In the genomic region with DNA sequence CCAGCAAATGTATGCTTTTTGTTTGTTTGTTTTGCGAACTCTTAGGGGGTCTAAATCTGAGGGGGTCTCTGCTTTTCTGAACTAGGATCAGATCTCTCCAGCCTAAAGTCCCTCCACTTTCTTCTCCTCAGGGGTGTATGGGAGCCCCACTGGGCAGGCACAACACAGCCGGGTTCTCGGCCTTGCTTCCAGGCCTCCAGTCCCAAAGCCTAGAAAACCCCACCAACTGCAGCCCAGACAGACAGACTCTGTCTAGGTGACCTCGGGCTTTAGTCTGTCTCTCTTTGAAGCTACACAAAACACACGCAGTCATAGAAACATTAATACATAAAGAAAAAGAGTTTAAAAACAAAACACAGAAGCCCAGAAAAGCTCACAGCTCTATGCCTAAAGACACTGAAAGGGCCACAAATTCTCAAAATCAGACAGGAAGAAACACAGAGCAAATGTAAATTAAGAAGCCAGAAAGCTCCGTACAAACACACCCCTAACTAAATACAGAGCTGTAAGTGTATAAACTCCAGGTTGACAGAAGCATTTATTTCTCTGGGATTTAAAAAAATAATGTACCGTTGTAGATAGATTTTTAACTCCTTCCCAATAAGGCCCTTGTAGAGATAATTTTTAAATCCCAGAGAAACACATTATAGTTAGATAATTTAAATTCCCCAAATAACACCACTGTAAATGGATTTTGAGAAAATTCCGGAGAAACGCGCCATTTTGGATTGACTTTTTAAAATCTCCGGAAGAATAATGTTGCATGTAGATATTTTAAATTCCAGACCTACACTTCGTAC, we compare ENCODE assay signal across 9 cellular contexts. TPM values are rescaled to one million over a fixed set of nuclear protein-coding genes. Genes with fewer than 3 reads are reported as not detected.
A peak's percentile ranks its signal among the peaks of the same experiment; 100 is the strongest.
DNase-seq lines count a peak whose midpoint lies in the region; ATAC-seq and TF ChIP-seq lines count a peak whose summit lies in the region.
"Had no signal": no experiment of that assay in that cellular context is flagged by ENCODE, and none has a peak within 500 bp of the region (broad histone marks: within the 10 kb centered on the region; RNA-seq: fewer than 3 reads in every experiment).

No MANE protein-coding gene starts in this region.

- H3K36me3 Mint-ChIP-seq in activated T-cell treated with anti-CD3 and anti-CD28 coated beads, Interleukin-2, amount 50 U/mL, for 24 hours (ENCODE audit: low read depth), result no peaks in the 10 kb centered on the region
- H3K36me3 Mint-ChIP-seq in T-cell, result no peaks in the 10 kb centered on the region
- peaks cover under 1% of the 10 kb centered on the region for H3K36me3 Mint-ChIP-seq in glutamatergic neuron (ENCODE audit: unreplicated experiment)

- peak overlapping the region; percentile 55 for H3K4me3 Mint-ChIP-seq in activated T-cell treated with anti-CD3 and anti-CD28 coated beads, Interleukin-2, amount 50 U/mL, for 24 hours
- H3K4me3 Mint-ChIP-seq in T-cell (peak overlapping the region; percentile 59 to 75 (median 70)), glutamatergic neuron (ENCODE audit: unreplicated experiment) (peak overlapping the region; percentile 39)

- TF ChIP-seq EP300 in stomach (IDR thresholded peaks at IDR 0.05), result no peak

- TF ChIP-seq CTCF in glutamatergic neuron (IDR thresholded peaks at IDR 0.05; ENCODE audit: partially characterized antibody, unreplicated experiment), result no peak
- TF ChIP-seq CTCF in stomach (IDR thresholded peaks at IDR 0.05), result no peak

- no peaks in the 10 kb centered on the region for H3K9me3 Mint-ChIP-seq in activated T-cell treated with anti-CD3 and anti-CD28 coated beads, Interleukin-2, amount 50 U/mL, for 24 hours
- H3K9me3 Mint-ChIP-seq in T-cell, result no peaks in the 10 kb centered on the region
- peaks cover 14% of the 10 kb centered on the region for H3K9me3 Mint-ChIP-seq in glutamatergic neuron (ENCODE audit: unreplicated experiment)

- peaks cover 82% of the 10 kb centered on the region for H3K27me3 Mint-ChIP-seq in activated T-cell treated with anti-CD3 and anti-CD28 coated beads, Interleukin-2, amount 50 U/mL, for 24 hours
- H3K27me3 Mint-ChIP-seq in T-cell, result peaks cover 67 to 73% of the 10 kb centered on the region in 2 donors
- peaks cover 54% of the 10 kb centered on the region for H3K27me3 Mint-ChIP-seq in glutamatergic neuron (ENCODE audit: unreplicated experiment)

- no peak overlapping the region for H3K27ac Mint-ChIP-seq in activated T-cell treated with anti-CD3 and anti-CD28 coated beads, Interleukin-2, amount 50 U/mL, for 24 hours
- H3K27ac Mint-ChIP-seq in T-cell (no peak overlapping the region), glutamatergic neuron (ENCODE audit: unreplicated experiment) (peak overlapping the region; percentile 35)

- peaks cover 38 to 78% (median 70%) of the 10 kb centered on the region in 4 donors for H3K4me1 ChIP-seq in stomach

- 26 to 47% (median 37%) methylated on average over 12 of the region's 12 CpGs for WGBS in stomach, 5 donors

- no peak for DNase-seq in activated T-cell treated with anti-CD3 and anti-CD28 coated beads, Interleukin-2, amount 50 U/mL, for 24 hours
- DNase-seq in activated T-cell treated with anti-CD3 and anti-CD28 coated beads, Interleukin-2, amount 50 U/mL, for 1 hour, result no peak
- DNase-seq in T-cell (no peak), glutamatergic neuron (no peak), stomach (no peak), SHP77 (lab: John Stamatoyannopoulos, UW) (no peak), DMS153 treated with DMSO at 0.1 percent for 48 hours (lab: John Stamatoyannopoulos, UW; ENCODE audit: unreplicated experiment) (no peak), NK-92 (lab: John Stamatoyannopoulos, UW; ENCODE audit: unreplicated experiment) (no peak)
- DNase-seq: left ventricle myocardium superior had no signal

- CTCF ChIA-PET in T-cell (lab: Charles Lee), result no interaction called here

- no peak for ATAC-seq in T-cell (replicated peaks in 1 of 4)
- ATAC-seq: left ventricle myocardium superior had no signal

- peaks cover 0 to 8% (median 0%) of the 10 kb centered on the region in 4 donors for H3K36me3 ChIP-seq in stomach

- H3K9me3 ChIP-seq in stomach, result peaks cover 0 to 8% (median 4%) of the 10 kb centered on the region in 4 donors

- H3K4me1 Mint-ChIP-seq in activated T-cell treated with anti-CD3 and anti-CD28 coated beads, Interleukin-2, amount 50 U/mL, for 24 hours (ENCODE audit: low read depth), result peaks cover 37% of the 10 kb centered on the region
- H3K4me1 Mint-ChIP-seq in T-cell, result peaks cover 38 to 45% (median 43%) of the 10 kb centered on the region in 3 donors
- H3K4me1 Mint-ChIP-seq in glutamatergic neuron (ENCODE audit: low read depth, unreplicated experiment), result peaks cover 6% of the 10 kb centered on the region

- H3K27ac ChIP-seq in stomach, result peak overlapping the region; percentile 73 to 94 (median 94)

- POLR2A ChIA-PET in T-cell (lab: Charles Lee), result no interaction called here

- intact Hi-C loops in stomach (cut with DNase I; ENCODE audit: low total_unique reads), result loop anchor here (10.0 kb wide), 1 partner anchor 163 kb away; no protein-coding TSS in a partner anchor

- peaks cover 6 to 100% (median 88%) of the 10 kb centered on the region in 3 donors for H3K27me3 ChIP-seq in stomach

- TF ChIP-seq POLR2A in stomach (IDR thresholded peaks at IDR 0.05), result no peak

- H3K4me3 ChIP-seq in stomach, result peak overlapping the region; percentile 71 to 86 (median 77)

RNA-seq across cellular contexts. Expression of a gene that starts 2.0 kb away (rescaled TPM):
- under 1 TPM in 2 of 5 donors, not detected in 3; 0.32 to 0.38 TPM for total RNA-seq in T-cell
- total RNA-seq in glutamatergic neuron (ENCODE audit: unreplicated experiment), result 0.76 TPM
- total RNA-seq in stomach, result 10 to 100 TPM; 30.3 to 91.1 (median 42.6) TPM
- 100 to 1,000 TPM in 1 of 3 donors, 10 to 100 TPM in 2; 31.6 to 149 (median 48.7) TPM for polyA plus RNA-seq in stomach
- total RNA-seq: left ventricle myocardium superior had no signal

Comparison
In these comparisons a context has a peak if more than half of its experiments do, and no peak if none do; other contexts are left out.
1. RNA of a gene that starts 2.0 kb away (total RNA-seq): 30.3 to 91.1 TPM in stomach; 0.76 TPM in glutamatergic neuron (single experiment) and 0.32 to 0.38 TPM in T-cell; every median in the first group is over 10 times any median in the second.
2. Peak in every context shown above with its lines, with median percentiles within 50 percentile points of each other: H3K4me3 Mint-ChIP-seq.